Comparison of ENCODE assay signal across 8 cellular contexts in genomic region chr1:33429846-33430750, GRCh38. TPM values are rescaled to one million over a fixed set of nuclear protein-coding genes. Genes with fewer than 3 reads are reported as not detected.
DNase-seq lines count a peak whose midpoint lies in the region; ATAC-seq and TF ChIP-seq lines count a peak whose summit lies in the region.

No MANE protein-coding gene starts in this region.

- H3K27me3 Mint-ChIP-seq in activated CD4-positive, alpha-beta T cell treated with anti-CD3 and anti-CD28 coated beads, Interleukin-2, amount 10 ng/mL, durations not matched to agents 7 days and 5 days, result peaks cover 24% of the 10 kb centered on the region

- TF ChIP-seq POLR2A in breast epithelium (IDR thresholded peaks at IDR 0.05), result no peak

- H3K36me3 ChIP-seq in MM.1S (replicated peaks; ENCODE audit: insufficient read depth, low read length) (no peaks in the 10 kb centered on the region), breast epithelium (no peaks in the 10 kb centered on the region)

- H4K20me1 ChIP-seq in MM.1S (ENCODE audit: insufficient read depth, low read length), result no peaks in the 10 kb centered on the region

- peaks cover 5% of the 10 kb centered on the region for H3K4me1 Mint-ChIP-seq in activated CD4-positive, alpha-beta T cell treated with anti-CD3 and anti-CD28 coated beads, Interleukin-2, amount 10 ng/mL, durations not matched to agents 7 days and 5 days

- H3K27ac ChIP-seq in MM.1S (ENCODE audit: low read length) (no peak overlapping the region), breast epithelium (peak overlapping the region; percentile 74 to 90)

- H3K9ac ChIP-seq in MM.1S (ENCODE audit: low read length), result peak overlapping the region; percentile 31; the same call in 1 of the 2 replicates

- H3K4me2 ChIP-seq in MM.1S (ENCODE audit: low read depth, low read length), result peak overlapping the region; percentile 95

- no peaks in the 10 kb centered on the region for H3K79me2 ChIP-seq in MM.1S (ENCODE audit: low read length)

- ATAC-seq in left colon, result peak; percentile 6
- ATAC-seq in GM21786 (IDR thresholded peaks at IDR 0.05; ENCODE audit: unreplicated experiment), result no peak
- no peak for ATAC-seq in GM18870 (IDR thresholded peaks at IDR 0.05; ENCODE audit: unreplicated experiment)

- peaks cover 7% of the 10 kb centered on the region for H3K4me1 ChIP-seq in MM.1S (ENCODE audit: low read length)
- no peaks in the 10 kb centered on the region for H3K4me1 ChIP-seq in breast epithelium

- no peaks in the 10 kb centered on the region for H3K9me3 Mint-ChIP-seq in activated CD4-positive, alpha-beta T cell treated with anti-CD3 and anti-CD28 coated beads, Interleukin-2, amount 10 ng/mL, durations not matched to agents 7 days and 5 days

- H3F3A ChIP-seq in MM.1S (ENCODE audit: insufficient read depth, low read length), result no peaks in the 10 kb centered on the region

- peak; percentile 8 for DNase-seq in activated CD4-positive, alpha-beta T cell treated with anti-CD3 and anti-CD28 coated beads, Interleukin-2, amount 50 U/mL, for 1 hour
- no peak for DNase-seq in activated CD4-positive, alpha-beta T cell treated with anti-CD3 and anti-CD28 coated beads, Interleukin-2, amount 10 ng/mL, durations not matched to agents 7 days and 5 days
- peak; percentile 7 for DNase-seq in MM.1S
- no peak for DNase-seq in breast epithelium (ENCODE audit: low spot score in 2 of 2)
- no peak for DNase-seq in left colon
- DNase-seq in stimulated activated naive CD4-positive, alpha-beta T cell treated with Interleukin-2 at 50 U/mL for 16 hours (lab: John Stamatoyannopoulos, UW), result peak; percentile 2

- H3K27me3 ChIP-seq in MM.1S (replicated peaks; ENCODE audit: insufficient read depth, low read length) (no peaks in the 10 kb centered on the region; the same call in 1 of the 2 replicates), breast epithelium (no peaks in the 10 kb centered on the region)

- no peak overlapping the region for H3K4me3 Mint-ChIP-seq in activated CD4-positive, alpha-beta T cell treated with anti-CD3 and anti-CD28 coated beads, Interleukin-2, amount 10 ng/mL, durations not matched to agents 7 days and 5 days

- no peaks in the 10 kb centered on the region for H3K36me3 Mint-ChIP-seq in activated CD4-positive, alpha-beta T cell treated with anti-CD3 and anti-CD28 coated beads, Interleukin-2, amount 10 ng/mL, durations not matched to agents 7 days and 5 days (ENCODE audit: low read depth)

- POLR2A ChIA-PET in activated CD4-positive, alpha-beta T cell treated with anti-CD3 and anti-CD28 coated beads, Interleukin-2, amount 10 ng/mL, durations not matched to agents 7 days and 5 days (lab: Charles Lee), result no interaction called here

- peak overlapping the region; percentile 78 for H3K4me3 ChIP-seq in MM.1S (ENCODE audit: low read length)
- peak overlapping the region; percentile 62 to 89 (median 78) for H3K4me3 ChIP-seq in breast epithelium

- no peak for TF ChIP-seq CTCF in MM.1S (IDR thresholded peaks at IDR 0.05; ENCODE audit: low read length)
- TF ChIP-seq CTCF in breast epithelium (IDR thresholded peaks at IDR 0.05), result no peak

- H2AFZ ChIP-seq in MM.1S (ENCODE audit: low read length), result peak overlapping the region; percentile 90

- intact Hi-C loops in breast epithelium (cut with DNase I; ENCODE audit: low total_unique reads) (no loop called here), left colon (cut with DNase I, micrococcal nuclease) (no loop called here)

- CTCF ChIA-PET in activated CD4-positive, alpha-beta T cell treated with anti-CD3 and anti-CD28 coated beads, Interleukin-2, amount 10 ng/mL, durations not matched to agents 7 days and 5 days (lab: Charles Lee), result no interaction called here

- H3K9me3 ChIP-seq in MM.1S (replicated peaks; ENCODE audit: insufficient read depth, low read length) (no peaks in the 10 kb centered on the region), breast epithelium (no peaks in the 10 kb centered on the region)

- H3K9me2 ChIP-seq in MM.1S (replicated peaks; ENCODE audit: insufficient read depth, low read length), result no peaks in the 10 kb centered on the region

- no peak overlapping the region for H3K27ac Mint-ChIP-seq in activated CD4-positive, alpha-beta T cell treated with anti-CD3 and anti-CD28 coated beads, Interleukin-2, amount 10 ng/mL, durations not matched to agents 7 days and 5 days

RNA-seq across cellular contexts. Expression of gene PHC2, which starts 0.8 kb away (rescaled TPM):
- total RNA-seq in activated CD4-positive, alpha-beta T cell treated with anti-CD3 and anti-CD28 coated beads, Interleukin-2, amount 10 ng/mL, durations not matched to agents 7 days and 5 days, result 10 to 100 TPM; 43.2 to 48.3 TPM
- 100 to 1,000 TPM; 103 to 214 (median 134) TPM for total RNA-seq in breast epithelium
- total RNA-seq in left colon, result 10 to 100 TPM; 48.7 to 59.4 TPM

RNA-seq across cellular contexts. Expression of gene ZSCAN20, which starts 42.3 kb away (rescaled TPM):
- 1 to 10 TPM; 1.5 to 2.2 TPM for total RNA-seq in activated CD4-positive, alpha-beta T cell treated with anti-CD3 and anti-CD28 coated beads, Interleukin-2, amount 10 ng/mL, durations not matched to agents 7 days and 5 days
- total RNA-seq in breast epithelium (1 to 10 TPM; 4.2 to 7.9 (median 7.5) TPM), left colon (1 to 10 TPM; 5.0 to 5.3 TPM)

Comparison
In these comparisons a context has a peak if more than half of its experiments do, and no peak if none do; other contexts are left out.
1. DNase-seq: peak in activated CD4-positive, alpha-beta T cell treated with anti-CD3 and anti-CD28 coated beads, Interleukin-2, amount 50 U/mL, for 1 hour (single experiment), MM.1S (single experiment) and stimulated activated naive CD4-positive, alpha-beta T cell treated with Interleukin-2 at 50 U/mL for 16 hours (single experiment); none in activated CD4-positive, alpha-beta T cell treated with anti-CD3 and anti-CD28 coated beads, Interleukin-2, amount 10 ng/mL, durations not matched to agents 7 days and 5 days (single experiment), breast epithelium (0 of 2) and left colon (0 of 2).